11 cellular contexts compared by ENCODE assay signal in the genomic region with DNA sequence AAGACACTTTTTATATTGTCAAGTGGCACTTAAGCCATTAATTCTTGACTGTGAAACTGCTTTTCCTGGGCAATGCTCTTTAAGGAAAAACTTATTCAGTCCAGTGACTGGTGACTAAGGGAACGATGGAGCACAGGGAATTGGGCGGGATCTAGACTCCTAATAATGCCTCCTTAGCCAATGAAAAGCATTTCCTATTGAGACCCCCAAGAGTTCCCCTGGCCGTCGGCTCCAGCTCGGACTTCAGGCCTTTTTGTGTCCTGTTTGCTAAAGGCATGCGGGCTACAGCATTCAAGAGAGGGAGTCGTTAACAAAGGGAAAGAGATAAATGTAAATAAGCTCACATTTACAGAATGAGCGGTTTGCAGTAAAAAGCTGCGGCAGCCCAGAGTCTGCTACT. TPM values are rescaled to one million over a fixed set of nuclear protein-coding genes. Genes with fewer than 3 reads are reported as not detected.
DNase-seq lines count a peak whose midpoint lies in the region; ATAC-seq, FAIRE-seq and TF ChIP-seq lines count a peak whose summit lies in the region.
"Had no signal": no experiment of that assay in that cellular context is flagged by ENCODE, and none has a peak within 500 bp of the region (broad histone marks: within the 10 kb centered on the region; RNA-seq: fewer than 3 reads in every experiment).

Gene LPAR4, plus strand, starts transcription at position 250 of the 400 bp plus-strand sequence. CDS start 7,150 bp downstream, outside the sequence.

- DNase-seq in H1 (ENCODE audit: low read depth in 1 of 2, low spot score in 2 of 2) (peak; percentile 36 to 47), kidney tubule cell (ENCODE audit: low spot score) (peak; percentile 10), smooth muscle cell (lab: John Stamatoyannopoulos, UW; ENCODE audit: unreplicated experiment) (no peak), LoVo (ENCODE audit: low spot score) (no peak), DMS114 treated with DMSO at 0.1 percent for 48 hours (lab: John Stamatoyannopoulos, UW; ENCODE audit: unreplicated experiment) (no peak), AG08396 (ENCODE audit: low spot score) (no peak)
- DNase-seq: activated CD4-positive, alpha-beta T cell treated with anti-CD3 and anti-CD28 coated beads, Interleukin-2, amount 10 ng/mL, durations not matched to agents 7 days and 5 days; left colon had no signal

- TF ChIP-seq RAD21 in H1 (IDR thresholded peaks at IDR 0.05 in 1 of 2, conservative IDR thresholded peaks at IDR 0.05 in 1 of 2; ENCODE audit: low read depth in 2 of 2, low read length in 2 of 2) = no peak

- H2AFZ ChIP-seq in H1 (ENCODE audit: low read length) (no peak within 1 kb of the TSS), smooth muscle cell (ENCODE audit: low read depth) (peak within 1 kb of the TSS; percentile 75)

- POLR2A ChIA-PET in H1 (lab: Charles Lee; ENCODE audit: partially characterized antibody) = no interaction called here

- TF ChIP-seq POLR2A in H1 (IDR thresholded peaks at IDR 0.05; ENCODE audit: control extremely low read depth in 1 of 2, low read depth in 2 of 2, low read length in 2 of 2) = no peak

- H3K9me3 ChIP-seq in HUES64 (ENCODE audit: insufficient read depth, low read depth, low read length) = no peaks in the 10 kb centered on the region
- no peaks in the 10 kb centered on the region for H3K9me3 ChIP-seq in H1 (ENCODE audit: insufficient read depth in 2 of 2, low read depth in 1 of 2, low read length in 1 of 2)
- H3K9me3 ChIP-seq in smooth muscle cell (replicated peaks; ENCODE audit: low read depth) = no peaks in the 10 kb centered on the region

- H3K27ac ChIP-seq in HUES64 (ENCODE audit: low read depth, low read length) (peak within 1 kb of the TSS; percentile 88), H1 (ENCODE audit: low read depth, low read length) (peak within 1 kb of the TSS; percentile 58; the same call in 1 of the 2 replicates), smooth muscle cell (ENCODE audit: low read depth) (peak within 1 kb of the TSS; percentile 5)

- H4K20me1 ChIP-seq in H1 (replicated peaks in 1 of 2; ENCODE audit: control insufficient read depth in 1 of 2, insufficient read depth in 2 of 2, low read length in 2 of 2) = no peaks in the 10 kb centered on the region
- no peaks in the 10 kb centered on the region for H4K20me1 ChIP-seq in smooth muscle cell (ENCODE audit: low read depth)

- no peak within 1 kb of the TSS for H2BK20ac ChIP-seq in H1 (ENCODE audit: low read length)

- H4K91ac ChIP-seq in H1 (replicated peaks; ENCODE audit: insufficient read length, low read length) = no peak within 1 kb of the TSS

- H3K36me3 ChIP-seq in HUES64 (ENCODE audit: insufficient read depth, low read length) (no peaks in the 10 kb centered on the region), H1 (ENCODE audit: control insufficient read depth in 2 of 4, insufficient read depth in 4 of 4, low read length in 3 of 4) (no peaks in the 10 kb centered on the region), smooth muscle cell (ENCODE audit: low read depth) (no peaks in the 10 kb centered on the region)

- H3K4me1 ChIP-seq in HUES64 (ENCODE audit: insufficient read depth, low read length) (peaks cover 28% of the 10 kb centered on the region), H1 (replicated peaks in 1 of 4; ENCODE audit: control insufficient read depth in 3 of 4, insufficient read depth in 4 of 4, low read length in 3 of 4) (peaks cover 0 to 10% (median 5%) of the 10 kb centered on the region in 4 experiments; a peak in 3 of 7 replicates), smooth muscle cell (ENCODE audit: low read depth) (peaks cover 16% of the 10 kb centered on the region)

- H3K9ac ChIP-seq in HUES64 (ENCODE audit: low read depth, low read length) (peak within 1 kb of the TSS; percentile 77), H1 (replicated peaks in 1 of 4; ENCODE audit: extremely low read depth in 1 of 4, low read depth in 3 of 4, low read length in 3 of 4) (peak within 1 kb of the TSS in 1 of 4 experiments; percentile 47; a peak in 2 of 7 replicates), smooth muscle cell (ENCODE audit: low read depth) (peak within 1 kb of the TSS; percentile 1)

- no peak within 1 kb of the TSS for H2BK15ac ChIP-seq in H1 (ENCODE audit: low read length)

- no peaks in the 10 kb centered on the region for H3F3A ChIP-seq in smooth muscle cell (ENCODE audit: low read depth)

- peak; percentile 94 for FAIRE-seq in H1 (lab: Jason Lieb, UNC)
- FAIRE-seq: G401.6 had no signal

- no peaks in the 10 kb centered on the region for H3K79me1 ChIP-seq in H1 (ENCODE audit: low read depth, low read length)

- no peak within 1 kb of the TSS for H3K23ac ChIP-seq in H1 (ENCODE audit: insufficient read length)

- no peaks in the 10 kb centered on the region for H3K23me2 ChIP-seq in H1 (ENCODE audit: low read depth, low read length)

- H2BK12ac ChIP-seq in H1 (ENCODE audit: low read depth, low read length) = no peak within 1 kb of the TSS

- H4K5ac ChIP-seq in H1 (ENCODE audit: insufficient read length, low read depth, low read length) = peak within 1 kb of the TSS; percentile 91

- no peaks in the 10 kb centered on the region for H3K27me3 ChIP-seq in HUES64 (ENCODE audit: insufficient read depth, low read length)
- H3K27me3 ChIP-seq in H1 (replicated peaks in 1 of 4; ENCODE audit: control insufficient read depth in 3 of 4, extremely low read depth in 1 of 4, insufficient read depth in 3 of 4, low read length in 3 of 4) = no peaks in the 10 kb centered on the region
- H3K27me3 ChIP-seq in smooth muscle cell (ENCODE audit: low read depth) = no peaks in the 10 kb centered on the region

- TF ChIP-seq EP300 in H1 (IDR thresholded peaks at IDR 0.05; ENCODE audit: borderline replicate concordance in 1 of 2, low read depth in 2 of 2, low read length in 2 of 2) = no peak

- H3K4me3 ChIP-seq in HUES64 (ENCODE audit: low read length) (peak within 1 kb of the TSS; percentile 59), H1 (ENCODE audit: extremely low read depth in 1 of 4, insufficient read depth in 2 of 4, low read depth in 3 of 4, low read length in 4 of 4) (peak within 1 kb of the TSS; percentile 34 to 63 (median 46); a peak in 7 of 8 replicates), smooth muscle cell (peak within 1 kb of the TSS; percentile 40)

- H3K18ac ChIP-seq in H1 (ENCODE audit: extremely low read depth, low read length) = no peak within 1 kb of the TSS; the same call in 1 of the 2 replicates

- CTCF ChIA-PET in H1 (lab: Charles Lee; ENCODE audit: partially characterized antibody) = no interaction called here

- H2AK5ac ChIP-seq in H1 (ENCODE audit: low read depth, low read length) = no peak within 1 kb of the TSS

- H3K79me2 ChIP-seq in H1 (ENCODE audit: control insufficient read depth in 1 of 2, insufficient read depth in 2 of 2, low read length in 2 of 2) = peaks cover 0 to 2% of the 10 kb centered on the region in 2 experiments; a peak in 2 of 4 replicates
- no peaks in the 10 kb centered on the region for H3K79me2 ChIP-seq in smooth muscle cell (ENCODE audit: low read depth)

- WGBS in HUES64 = 0% methylated on average over 7 of the region's 9 CpGs
- WGBS in H1 (ENCODE audit: extremely low coverage in 1 of 2, insufficient coverage in 1 of 2, insufficient read length in 1 of 2, insufficient replicate concordance in 2 of 2, low coverage in 1 of 2, low lambda C conversion rate in 2 of 2, missing lambda C conversion rate in 1 of 2), 2 experiments = 0% methylated on average over 7 of the region's 9 CpGs; no CpG with 5 or more reads in 1 of the 2 experiments
- 42% methylated on average over 9 of the region's 9 CpGs for WGBS in smooth muscle cell (ENCODE audit: low lambda C conversion rate)

- H3K4ac ChIP-seq in H1 (replicated peaks; ENCODE audit: insufficient read length, low read depth, low read length) = no peak within 1 kb of the TSS

- H3K56ac ChIP-seq in H1 (replicated peaks; ENCODE audit: insufficient read length, low read depth, low read length) = no peak within 1 kb of the TSS

- H2BK120ac ChIP-seq in H1 (replicated peaks; ENCODE audit: low read depth, low read length) = no peak within 1 kb of the TSS

- no peak within 1 kb of the TSS for H4K8ac ChIP-seq in H1 (ENCODE audit: extremely low read depth, insufficient read depth, low read length)

- no peak within 1 kb of the TSS; the same call in 1 of the 2 replicates for H2BK5ac ChIP-seq in H1 (ENCODE audit: low read depth, low read length)

- H3K4me2 ChIP-seq in H1 (ENCODE audit: insufficient read depth in 1 of 2, low read depth in 2 of 2, low read length in 2 of 2) (peak within 1 kb of the TSS; percentile 65 to 70), smooth muscle cell (peak within 1 kb of the TSS; percentile 71)

- ATAC-seq in HG03039 (IDR thresholded peaks at IDR 0.05; ENCODE audit: unreplicated experiment) = no peak
- ATAC-seq: left colon had no signal

- H3K14ac ChIP-seq in H1 (ENCODE audit: insufficient read length) = no peak within 1 kb of the TSS

- TF ChIP-seq CTCF in H1 (IDR thresholded peaks at IDR 0.05; ENCODE audit: control extremely low read depth in 1 of 3, insufficient read depth in 1 of 3, low read depth in 1 of 3, low read length in 3 of 3) (no peak), smooth muscle cell (IDR thresholded peaks at IDR 0.05; ENCODE audit: borderline replicate concordance, insufficient read depth, poor library complexity, severe bottlenecking) (no peak)

TF ChIP-seq in H1, 55 proteins besides CTCF, POLR2A, EP300 and RAD21:
- TF ChIP-seq CTBP2 (IDR thresholded peaks at IDR 0.05; ENCODE audit: borderline replicate concordance, insufficient read depth, insufficient read length, low read length) (no peak), TBP (IDR thresholded peaks at IDR 0.05; ENCODE audit: low read depth, low read length) (0 out of 2 replicates have a peak, but pooled peaks have one; percentile 39), TAF1 (IDR thresholded peaks at IDR 0.05; ENCODE audit: low read depth, low read length) (peak; percentile 49; the same call in 1 of the 2 replicates)
- TF ChIP-seq, protein P1, sequence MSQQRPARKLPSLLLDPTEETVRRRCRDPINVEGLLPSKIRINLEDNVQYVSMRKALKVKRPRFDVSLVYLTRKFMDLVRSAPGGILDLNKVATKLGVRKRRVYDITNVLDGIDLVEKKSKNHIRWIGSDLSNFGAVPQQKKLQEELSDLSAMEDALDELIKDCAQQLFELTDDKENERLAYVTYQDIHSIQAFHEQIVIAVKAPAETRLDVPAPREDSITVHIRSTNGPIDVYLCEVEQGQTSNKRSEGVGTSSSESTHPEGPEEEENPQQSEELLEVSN (IDR thresholded peaks at IDR 0.05) = peak; percentile 72

RNA-seq across cellular contexts. Expression of gene LPAR4, which starts in this region (rescaled TPM):
- 9.1 TPM for polyA plus RNA-seq in HUES64 (2013, experiment 1 of 2)
- polyA plus RNA-seq in HUES64 (2013, experiment 2 of 2) = 8.2 TPM
- total RNA-seq in H1 (2021; fragmentation: NEBNext Ultra II Directional; extraction: Animal tissue kit (Norgen Biotek cat#: 25700)) = 15.5 and 16.3 TPM in 2 replicates
- polyA plus RNA-seq in H1 (2011; rRNA removed) (6.4 and 7.6 TPM in 2 replicates), smooth muscle cell (0.25 and 0.72 TPM in 2 replicates)
- polyA plus RNA-seq in H1 (2011; cell fraction: cytosol; rRNA removed) = 6.2 TPM
- polyA plus RNA-seq in H1 (2011; cell fraction: nucleus; rRNA removed) = 14.3 TPM
- polyA plus RNA-seq in H1 (2012, experiment 1 of 2) = 6.4 to 13.3 TPM (median 8.7 TPM) in 4 replicates
- polyA plus RNA-seq in H1 (2012, experiment 2 of 2) = 5.2 TPM
- polyA plus RNA-seq in H1 (2013, experiment 1 of 2) = 57.2 TPM
- polyA plus RNA-seq in H1 (2013, experiment 2 of 2) = 46.2 TPM
- 25.5 and 33.2 TPM in 2 replicates for polyA minus RNA-seq in H1 (2011; rRNA and poly(A)+ RNA removed)
- 3.9 TPM for polyA minus RNA-seq in H1 (2011; cell fraction: cytosol; rRNA and poly(A)+ RNA removed)
- 37.9 TPM for polyA minus RNA-seq in H1 (2011; cell fraction: nucleus; rRNA and poly(A)+ RNA removed)
- total RNA-seq in smooth muscle cell = 1.2 and 3.1 TPM in 2 replicates
- total RNA-seq: activated CD4-positive, alpha-beta T cell treated with anti-CD3 and anti-CD28 coated beads, Interleukin-2, amount 10 ng/mL, durations not matched to agents 7 days and 5 days had no signal

Comparison
In these comparisons a context has a peak if more than half of its experiments do, and no peak if none do; other contexts are left out.
1. H3K27ac ChIP-seq: peak in every context shown above with its lines; median percentile 88 in HUES64; 58 in H1; 5 in smooth muscle cell.
2. DNase-seq: peak in H1 (2 of 2) and kidney tubule cell (single experiment); none in smooth muscle cell (single experiment), LoVo (single experiment), DMS114 treated with DMSO at 0.1 percent for 48 hours (single experiment) and AG08396 (single experiment).
3. Peak in every context shown above with its lines, with median percentiles within 50 percentile points of each other: H3K4me3 ChIP-seq.